In genomic region chr11:43943931-43944751, GRCh38 we compare ENCODE assay signal across 8 cellular contexts. TPM values are rescaled to one million over a fixed set of nuclear protein-coding genes. Genes with fewer than 3 reads are reported as not detected.
DNase-seq lines count a peak whose midpoint lies in the region; ATAC-seq and TF ChIP-seq lines count a peak whose summit lies in the region.

No MANE protein-coding gene starts in this region.

- no peak for ATAC-seq in GM21825 (IDR thresholded peaks at IDR 0.05; ENCODE audit: unreplicated experiment)

- DNase-seq in GM06990 (ENCODE audit: extremely low read depth, insufficient read length) (peak; percentile 25), SJCRH30 (no peak), epithelial cell of esophagus (ENCODE audit: low read depth) (peak; percentile 27), nephron progenitor cell (peak; percentile 36), SHP77 treated with DMSO at 0.1 percent for 48 hours (lab: John Stamatoyannopoulos, UW) (no peak), OCI-M2 (lab: John Stamatoyannopoulos, UW; ENCODE audit: unreplicated experiment) (no peak), GM10266 (ENCODE audit: extremely low spot score) (no peak)

- H3K27ac ChIP-seq in SJCRH30: no peak overlapping the region

- H3K27me3 ChIP-seq in GM06990 (replicated peaks; ENCODE audit: control insufficient read depth, insufficient read depth, low read length) (peaks cover 6% of the 10 kb centered on the region), SJCRH30 (peaks cover 10% of the 10 kb centered on the region; the same call in 1 of the 2 replicates)

- peak overlapping the region; percentile 95 for H3K4me3 Mint-ChIP-seq in nephron progenitor cell

- peaks cover 81% of the 10 kb centered on the region for H3K27me3 Mint-ChIP-seq in nephron progenitor cell (ENCODE audit: low read depth, poor library complexity)

- no peak overlapping the region for H3K27ac Mint-ChIP-seq in nephron progenitor cell

- H3K9me3 ChIP-seq in SJCRH30 (replicated peaks): no peaks in the 10 kb centered on the region

- H3K4me1 Mint-ChIP-seq in nephron progenitor cell: peaks cover 49% of the 10 kb centered on the region

- H3K36me3 ChIP-seq in GM06990 (ENCODE audit: control insufficient read depth, insufficient read depth, low read length) (no peaks in the 10 kb centered on the region), SJCRH30 (no peaks in the 10 kb centered on the region)

- H3K4me3 ChIP-seq in GM06990 (replicated peaks; ENCODE audit: low read depth, low read length) (no peak overlapping the region; the same call in 1 of the 2 replicates), SJCRH30 (peak overlapping the region; percentile 67), epithelial cell of esophagus (ENCODE audit: low read length) (no peak overlapping the region)

- H3K36me3 Mint-ChIP-seq in nephron progenitor cell (ENCODE audit: low read depth): no peaks in the 10 kb centered on the region

- H3K9me3 Mint-ChIP-seq in nephron progenitor cell: no peaks in the 10 kb centered on the region

- no peaks in the 10 kb centered on the region for H3K4me1 ChIP-seq in SJCRH30

- TF ChIP-seq CTCF in GM06990 (IDR thresholded peaks at IDR 0.05; ENCODE audit: insufficient read depth, low read length, poor library complexity, severe bottlenecking) (no peak), epithelial cell of esophagus (IDR thresholded peaks at IDR 0.05; ENCODE audit: insufficient read depth, low read depth, low read length, missing control alignments) (no peak), nephron progenitor cell (IDR thresholded peaks at IDR 0.05) (no peak), GM10266 (IDR thresholded peaks at IDR 0.05; ENCODE audit: control insufficient read depth, insufficient read depth, low read depth, missing control alignments) (no peak)

RNA-seq across cellular contexts. Expression of gene C11orf96, which starts 1.7 kb away (rescaled TPM):
- 2.1 and 3.4 TPM in 2 replicates for total RNA-seq in SJCRH30 (2014; rRNA removed; shearing (Covaris generic))

Comparison
In these comparisons a context has a peak if more than half of its experiments do, and no peak if none do; other contexts are left out.
1. DNase-seq: peak in GM06990 (single experiment), epithelial cell of esophagus (single experiment) and nephron progenitor cell (single experiment); none in SJCRH30 (0 of 2), SHP77 treated with DMSO at 0.1 percent for 48 hours (single experiment), OCI-M2 (single experiment) and GM10266 (single experiment).